8 cellular contexts compared by ENCODE assay signal in the genomic region with DNA sequence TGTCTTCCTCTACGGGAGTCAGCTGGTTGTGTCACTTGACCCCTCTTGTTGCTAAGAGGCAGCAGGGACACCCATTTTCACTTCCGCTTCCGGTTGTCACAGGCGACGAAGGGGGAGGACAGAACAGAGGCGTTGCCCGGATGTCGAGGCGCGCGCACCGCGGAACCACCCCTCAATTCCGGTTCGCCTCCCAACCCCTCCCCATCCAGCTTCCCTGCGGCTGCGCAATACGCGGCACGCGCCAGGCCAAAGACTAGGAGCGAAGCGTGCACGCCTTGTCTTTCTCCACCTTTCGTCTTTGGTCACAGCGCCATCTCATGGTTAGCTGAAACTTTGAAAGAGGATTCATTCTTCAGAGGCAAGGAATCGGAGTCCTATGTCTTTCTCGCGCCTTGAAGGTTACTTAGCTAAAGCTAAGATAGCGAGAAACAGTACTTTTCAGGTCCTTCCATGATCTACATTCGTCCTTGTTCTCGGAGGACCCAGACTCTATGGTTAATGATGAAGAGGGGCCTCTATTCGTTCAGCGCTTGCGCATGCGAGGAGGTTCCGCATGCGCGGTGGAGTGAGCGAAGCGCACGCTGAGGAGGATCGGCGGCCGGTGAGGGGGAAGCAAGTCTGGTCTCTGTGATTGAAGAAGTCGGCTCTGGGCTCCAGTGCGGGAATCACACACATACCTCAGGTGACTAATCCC. TPM values are rescaled to one million over a fixed set of nuclear protein-coding genes. Genes with fewer than 3 reads are reported as not detected.
DNase-seq lines count a peak whose midpoint lies in the region; ATAC-seq and TF ChIP-seq lines count a peak whose summit lies in the region.

ATP6V1D (minus strand) TSS at position 30 of the 694 bp plus-strand sequence. CDS start 106 bp downstream, outside the sequence.
EIF2S1 (plus strand) TSS at position 554 of the 694 bp plus-strand sequence. CDS start 4,440 bp downstream, outside the sequence.

- intact Hi-C loops in PC-9 (cut with micrococcal nuclease; ENCODE audit: unreplicated experiment), result loop anchor here (1.0 to 5.0 kb wide), 5 partner anchors 47 to 853 kb away; partner anchors contain the start of genes GPHN and PALS1

- no peaks in the 10 kb centered on the region for H3K9me2 ChIP-seq in PC-9 (ENCODE audit: insufficient read depth)

- CTCF ChIA-PET in PC-9 (lab: Charles Lee), result interaction anchor here (0.5 to 1.1 kb wide), 6 partner anchors 25 to 1001 kb away, joined by 3 to 6 read pairs (median 4); no protein-coding TSS in a partner anchor

- peak within 1 kb of the TSS; percentile 100 for H3K4me3 Mint-ChIP-seq in activated T-cell treated with anti-CD3 and anti-CD28 coated beads, Interleukin-2, amount 50 U/mL, for 24 hours

- peak within 1 kb of the TSS; percentile 94 for H3K4me2 ChIP-seq in PC-9

- H3K27me3 Mint-ChIP-seq in activated T-cell treated with anti-CD3 and anti-CD28 coated beads, Interleukin-2, amount 50 U/mL, for 24 hours, result no peaks in the 10 kb centered on the region

- H3K27ac ChIP-seq in PC-9, result peak within 1 kb of the TSS; percentile 71

- peaks cover 36% of the 10 kb centered on the region for H4K20me1 ChIP-seq in PC-9 (ENCODE audit: insufficient read depth)

- H2AFZ ChIP-seq in PC-9, result peak within 1 kb of the TSS; percentile 92

- peaks cover 59% of the 10 kb centered on the region for H3K36me3 Mint-ChIP-seq in activated T-cell treated with anti-CD3 and anti-CD28 coated beads, Interleukin-2, amount 50 U/mL, for 24 hours (ENCODE audit: low read depth)

- H3K4me1 Mint-ChIP-seq in activated T-cell treated with anti-CD3 and anti-CD28 coated beads, Interleukin-2, amount 50 U/mL, for 24 hours (ENCODE audit: low read depth), result peaks cover 66% of the 10 kb centered on the region

- peak; percentile 91 for ATAC-seq in GM21576 (IDR thresholded peaks at IDR 0.05; ENCODE audit: unreplicated experiment)

- H3K9me3 Mint-ChIP-seq in activated T-cell treated with anti-CD3 and anti-CD28 coated beads, Interleukin-2, amount 50 U/mL, for 24 hours, result no peaks in the 10 kb centered on the region

- no TSS peak for BruUV-seq in PC-9 (replicated peaks; lab: Mats Ljungman, UMichigan)

- H3K9ac ChIP-seq in mucosa of stomach (ENCODE audit: low read length), result peak within 1 kb of the TSS; percentile 90

- peak; percentile 95 for DNase-seq in DMS53 (lab: John Stamatoyannopoulos, UW)
- peak; percentile 98 for DNase-seq in Jurkat, Clone E6-1 (ENCODE audit: low read depth, low spot score)
- peak; percentile 97 to 100 for DNase-seq in PC-9
- peak; percentile 99 for DNase-seq in activated T-cell treated with anti-CD3 and anti-CD28 coated beads, Interleukin-2, amount 50 U/mL, for 24 hours
- DNase-seq in erythroblast (lab: John Stamatoyannopoulos, UW), result peak; percentile 100
- DNase-seq in stimulated activated CD8-positive, alpha-beta memory T cell treated with anti-CD3 and anti-CD28 coated beads, Interleukin-7, amount 100 ng/mL, for 24 hours (ENCODE audit: low read depth), result peak; percentile 99

- H3K9me3 ChIP-seq in PC-9 (ENCODE audit: insufficient read depth, low read depth) (no peaks in the 10 kb centered on the region), mucosa of stomach (ENCODE audit: control insufficient read depth, low read length) (no peaks in the 10 kb centered on the region)

- TF ChIP-seq POLR2A in erythroblast (IDR thresholded peaks at IDR 0.05; ENCODE audit: low read length), result peak; percentile 95

- peak within 1 kb of the TSS; percentile 99 for H3K4me3 ChIP-seq in Jurkat, Clone E6-1 (ENCODE audit: low read length)
- H3K4me3 ChIP-seq in PC-9 (peak within 1 kb of the TSS; percentile 75), mucosa of stomach (ENCODE audit: low read length) (peak within 1 kb of the TSS; percentile 89)

- H3F3A ChIP-seq in PC-9 (ENCODE audit: insufficient read depth, low read depth), result peaks cover 15% of the 10 kb centered on the region

- peaks cover 87% of the 10 kb centered on the region for H3K79me2 ChIP-seq in PC-9 (ENCODE audit: low read depth)

- peak within 1 kb of the TSS; percentile 99 for H3K27ac Mint-ChIP-seq in activated T-cell treated with anti-CD3 and anti-CD28 coated beads, Interleukin-2, amount 50 U/mL, for 24 hours

- H3K4me1 ChIP-seq in PC-9 (replicated peaks; ENCODE audit: insufficient read depth) (peaks cover 44% of the 10 kb centered on the region), mucosa of stomach (ENCODE audit: control insufficient read depth, insufficient read depth, low read length) (peaks cover 16% of the 10 kb centered on the region)

- POLR2A ChIA-PET in PC-9 (lab: Charles Lee; ENCODE audit: unreplicated experiment), result interaction anchor here (0.6 to 0.8 kb wide), 8 partner anchors 49 to 1010 kb away, joined by 3 to 7 read pairs (median 4); partner anchors contain the start of gene GPHN

- H3K27me3 ChIP-seq in PC-9 (ENCODE audit: insufficient read depth, low read depth) (no peaks in the 10 kb centered on the region), mucosa of stomach (ENCODE audit: control insufficient read depth, insufficient read depth, low read length) (no peaks in the 10 kb centered on the region)

- TF ChIP-seq CTCF in PC-9 (conservative IDR thresholded peaks at IDR 0.05), result peak; percentile 100

- H3K36me3 ChIP-seq in PC-9 (ENCODE audit: low read depth) (peaks cover 14% of the 10 kb centered on the region), mucosa of stomach (ENCODE audit: control insufficient read depth, insufficient read depth, low read length) (no peaks in the 10 kb centered on the region)

RNA-seq across cellular contexts. Expression of gene ATP6V1D, which starts in this region (rescaled TPM):
- polyA plus RNA-seq in Jurkat, Clone E6-1 (2012; ENCODE audit: insufficient read depth, insufficient read length), result 99.1 TPM
- 62.7 and 67.9 TPM in 2 replicates for total RNA-seq in PC-9 (2021)

RNA-seq across cellular contexts. Expression of gene EIF2S1, which starts in this region (rescaled TPM):
- polyA plus RNA-seq in Jurkat, Clone E6-1 (2012; ENCODE audit: insufficient read depth, insufficient read length), result 277 TPM
- 144 and 146 TPM in 2 replicates for total RNA-seq in PC-9 (2021)

Comparison
In these comparisons a context has a peak if more than half of its experiments do, and no peak if none do; other contexts are left out.
1. Peak in every context shown above with its lines: DNase-seq, ATAC-seq, H3K4me3 ChIP-seq and H3K27ac ChIP-seq.